In genomic region chr3:159978353-159978752, GRCh38 we compare ENCODE assay signal across 11 cellular contexts. TPM values are rescaled to one million over a fixed set of nuclear protein-coding genes. Genes with fewer than 3 reads are reported as not detected.
DNase-seq lines count a peak whose midpoint lies in the region; ATAC-seq and TF ChIP-seq lines count a peak whose summit lies in the region.
"Had no signal": no experiment of that assay in that cellular context is flagged by ENCODE, and none has a peak within 500 bp of the region (broad histone marks: within the 10 kb centered on the region; RNA-seq: fewer than 3 reads in every experiment).

No MANE protein-coding gene starts in this region.

- TF ChIP-seq POLR2A in esophagus muscularis mucosa (IDR thresholded peaks at IDR 0.05; ENCODE audit: low read depth) (no peak), Peyer's patch (IDR thresholded peaks at IDR 0.05) (no peak), esophagus squamous epithelium (IDR thresholded peaks at IDR 0.05) (no peak)

- peaks cover 25 to 38% of the 10 kb centered on the region in 2 donors for H3K27me3 Mint-ChIP-seq in T-cell

- ATAC-seq in GM18502 (IDR thresholded peaks at IDR 0.05; ENCODE audit: poor library complexity, unreplicated experiment) (peak; percentile 88), GM21515 (IDR thresholded peaks at IDR 0.05; ENCODE audit: unreplicated experiment) (peak; percentile 92), HG03108 (IDR thresholded peaks at IDR 0.05; ENCODE audit: unreplicated experiment) (peak; percentile 90), T-cell (replicated peaks in 1 of 4) (no peak)
- ATAC-seq: natural killer cell treated with Interleukin-12 subunit alpha and Interleukin-12 subunit beta and Interleukin-15 and Interleukin-18, amount 100 ng/mL, for 72 hours had no signal

- H3K27me3 ChIP-seq in esophagus muscularis mucosa (no peaks in the 10 kb centered on the region), Peyer's patch (no peaks in the 10 kb centered on the region), esophagus squamous epithelium (no peaks in the 10 kb centered on the region)

- H3K27ac ChIP-seq in esophagus muscularis mucosa (replicated peaks in 1 of 4) (peak overlapping the region; percentile 5 to 32 (median 18)), Peyer's patch (peak overlapping the region in 2 of 4 donors; percentile 3 to 10), esophagus squamous epithelium (no peak overlapping the region)
- H3K27ac ChIP-seq: thoracic aorta had no signal

- DNase-seq in esophagus muscularis mucosa (ENCODE audit: extremely low spot score) (no peak), T-cell (no peak), NCI-H128 (lab: John Stamatoyannopoulos, UW; ENCODE audit: unreplicated experiment) (no peak), Peyer's patch (no peak), esophagus squamous epithelium (lab: John Stamatoyannopoulos, UW) (no peak)

- H3K9me3 Mint-ChIP-seq in T-cell = no peaks in the 10 kb centered on the region
- H3K9me3 Mint-ChIP-seq: natural killer cell treated with Interleukin-12 subunit alpha and Interleukin-12 subunit beta and Interleukin-15 and Interleukin-18, amount 100 ng/mL, for 72 hours; T-helper 2 cell treated with Interferon-gamma antibody and Interleukin-4, amounts not matched to agents 5 μg/mL and 100 μg/mL, for 36 hours had no signal

- H3K4me1 Mint-ChIP-seq in T-cell = no peaks in the 10 kb centered on the region

- intact Hi-C loops in esophagus muscularis mucosa (cut with DNase I) (no loop called here), esophagus squamous epithelium (cut with DNase I) (no loop called here)

- TF ChIP-seq CTCF in esophagus muscularis mucosa (IDR thresholded peaks at IDR 0.05) (no peak), Peyer's patch (IDR thresholded peaks at IDR 0.05) (no peak), esophagus squamous epithelium (IDR thresholded peaks at IDR 0.05) (no peak)

- H3K27ac Mint-ChIP-seq in T-cell = no peak overlapping the region
- H3K27ac Mint-ChIP-seq: natural killer cell treated with Interleukin-12 subunit alpha and Interleukin-12 subunit beta and Interleukin-15 and Interleukin-18, amount 100 ng/mL, for 72 hours; T-helper 2 cell treated with Interferon-gamma antibody and Interleukin-4, amounts not matched to agents 5 μg/mL and 100 μg/mL, for 36 hours had no signal

- no peak overlapping the region for H3K4me3 Mint-ChIP-seq in T-cell
- H3K4me3 Mint-ChIP-seq: natural killer cell treated with Interleukin-12 subunit alpha and Interleukin-12 subunit beta and Interleukin-15 and Interleukin-18, amount 100 ng/mL, for 72 hours; T-helper 2 cell treated with Interferon-gamma antibody and Interleukin-4, amounts not matched to agents 5 μg/mL and 100 μg/mL, for 36 hours had no signal

- no peaks in the 10 kb centered on the region for H3K36me3 Mint-ChIP-seq in T-cell
- H3K36me3 Mint-ChIP-seq: natural killer cell treated with Interleukin-12 subunit alpha and Interleukin-12 subunit beta and Interleukin-15 and Interleukin-18, amount 100 ng/mL, for 72 hours had no signal

- CTCF ChIA-PET in T-cell (lab: Charles Lee) = no interaction called here

- POLR2A ChIA-PET in T-cell (lab: Charles Lee) = no interaction called here

- TF ChIP-seq EP300 in esophagus muscularis mucosa (IDR thresholded peaks at IDR 0.05) = no peak

- H3K4me3 ChIP-seq in esophagus muscularis mucosa = no peak overlapping the region
- H3K4me3 ChIP-seq in Peyer's patch = no peak overlapping the region
- no peak overlapping the region for H3K4me3 ChIP-seq in esophagus squamous epithelium
- H3K4me3 ChIP-seq: thoracic aorta had no signal

- H3K4me1 ChIP-seq in esophagus muscularis mucosa = peaks cover 0 to 24% (median 6%) of the 10 kb centered on the region in 4 donors
- peaks cover 0 to 5% (median 0%) of the 10 kb centered on the region in 4 donors for H3K4me1 ChIP-seq in Peyer's patch
- no peaks in the 10 kb centered on the region for H3K4me1 ChIP-seq in esophagus squamous epithelium

- 17% methylated on average over 3 of the region's 3 CpGs for WGBS in esophagus muscularis mucosa
- 49 to 50% methylated on average over 3 of the region's 3 CpGs for WGBS in esophagus squamous epithelium, 2 donors

- H3K9me3 ChIP-seq in esophagus muscularis mucosa (no peaks in the 10 kb centered on the region), Peyer's patch (no peaks in the 10 kb centered on the region), esophagus squamous epithelium (no peaks in the 10 kb centered on the region)
- H3K9me3 ChIP-seq: thoracic aorta had no signal

- H3K36me3 ChIP-seq in esophagus muscularis mucosa (no peaks in the 10 kb centered on the region), Peyer's patch (no peaks in the 10 kb centered on the region), esophagus squamous epithelium (no peaks in the 10 kb centered on the region)
- H3K36me3 ChIP-seq: thoracic aorta had no signal

RNA-seq across cellular contexts. Expression of gene IL12A, which starts 10.3 kb away (rescaled TPM):
- total RNA-seq in esophagus muscularis mucosa (1 to 10 TPM in 2 of 4 donors, under 1 TPM in 2; 0.42 to 2.4 (median 0.99) TPM), T-cell (1 to 10 TPM in 2 of 5 donors, under 1 TPM in 3; 0.57 to 3.1 (median 0.69) TPM), Peyer's patch (1 to 10 TPM in 1 of 4 donors, not detected in 3; 1.2 TPM), esophagus squamous epithelium (10 to 100 TPM in 2 of 4 donors, 1 to 10 TPM in 1, under 1 TPM in 1; 0.44 to 27.0 (median 6.8) TPM)
- total RNA-seq: thoracic aorta had no signal

Comparison
In these comparisons a context has a peak if more than half of its experiments do, and no peak if none do; other contexts are left out.
1. ATAC-seq: peak in GM18502 (single experiment), GM21515 (single experiment) and HG03108 (single experiment); none in T-cell (0 of 4).
2. H3K27ac ChIP-seq: peak in esophagus muscularis mucosa (4 of 4); none in esophagus squamous epithelium (0 of 4).